In genomic region chr13:113485545-113485944, GRCh38 we compare ENCODE assay signal across 1 cellular context.
TF ChIP-seq lines count a peak whose summit lies in the region.

No MANE protein-coding gene starts in this region.

TF ChIP-seq in H1, 55 proteins besides CTCF, POLR2A, EP300 and RAD21:
- TF ChIP-seq POU5F1 (IDR thresholded peaks at IDR 0.05; ENCODE audit: low read depth, low read length) (no peak), CBX5 (IDR thresholded peaks at IDR 0.05; ENCODE audit: low read depth, low read length) (no peak), BCL11A (IDR thresholded peaks at IDR 0.05; ENCODE audit: low read depth in 2 of 2, low read length in 2 of 2) (no peak), PHF8 (conservative IDR thresholded peaks at IDR 0.05; ENCODE audit: low read depth, low read length) (no peak), NANOG (IDR thresholded peaks at IDR 0.05; ENCODE audit: insufficient read depth, low read depth, low read length, poor library complexity, severe bottlenecking) (no peak), KDM1A (IDR thresholded peaks at IDR 0.05; ENCODE audit: borderline replicate concordance, low read length) (no peak), ZNF274 (IDR thresholded peaks at IDR 0.05; ENCODE audit: borderline replicate concordance, extremely low read depth, low read length) (no peak), GTF2F1 (IDR thresholded peaks at IDR 0.05; ENCODE audit: borderline replicate concordance, low read depth, low read length) (no peak), CHD7 (IDR thresholded peaks at IDR 0.05; ENCODE audit: insufficient replicate concordance, low read length) (no peak)
TF ChIP-seq in H1: peak in this region for 0.
